In the genomic region with DNA sequence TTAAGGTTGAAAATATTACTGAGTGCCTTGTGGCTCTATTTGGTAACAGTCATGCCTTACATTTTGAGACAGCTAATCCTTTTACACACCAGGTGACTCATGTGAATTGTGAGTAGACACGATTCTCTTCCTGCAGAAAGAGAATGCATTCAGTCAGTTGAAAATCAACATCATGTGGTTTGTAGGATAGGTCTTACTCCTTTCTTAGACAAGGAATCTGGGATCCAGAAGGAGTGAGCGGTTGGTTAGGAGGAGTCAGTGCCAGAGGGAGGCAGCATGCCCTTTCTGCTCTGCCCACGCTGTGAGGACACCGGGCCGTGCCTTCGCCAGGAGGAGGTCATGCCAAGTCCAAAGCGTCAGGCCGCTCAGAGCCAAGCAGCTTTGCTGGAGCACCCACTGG, we compare ENCODE assay signal across 14 cellular contexts. TPM values are rescaled to one million over a fixed set of nuclear protein-coding genes. Genes with fewer than 3 reads are reported as not detected.
DNase-seq lines count a peak whose midpoint lies in the region; ATAC-seq and FAIRE-seq lines count a peak whose summit lies in the region.
"Had no signal": no experiment of that assay in that cellular context is flagged by ENCODE, and none has a peak within 500 bp of the region (broad histone marks: within the 10 kb centered on the region; RNA-seq: fewer than 3 reads in every experiment).

No MANE protein-coding gene starts in this region.

- FAIRE-seq in urothelium cell line (lab: Jason Lieb, UNC), result no peak
- FAIRE-seq: GM18507 had no signal

- H3K27me3 ChIP-seq in CD4-positive, CD25-positive, alpha-beta regulatory T cell (ENCODE audit: control insufficient read depth, insufficient read depth, low read length), result no peaks in the 10 kb centered on the region
- H3K27me3 ChIP-seq in mesenchymal stem cell (ENCODE audit: control insufficient read depth in 1 of 2, insufficient read depth in 1 of 2, low read length in 2 of 2), result no peaks in the 10 kb centered on the region
- H3K27me3 ChIP-seq: colonic mucosa had no signal

- 87% methylated on average over 8 of the region's 8 CpGs for WGBS in mesenchymal stem cell

- peak overlapping the region; percentile 51 to 79 (median 76) for H3K27ac Mint-ChIP-seq in CD4-positive, CD25-positive, alpha-beta regulatory T cell

- H3K9me3 ChIP-seq in CD4-positive, CD25-positive, alpha-beta regulatory T cell (ENCODE audit: control insufficient read depth in 2 of 2, low read length in 2 of 2), result no peaks in the 10 kb centered on the region
- H3K9me3 ChIP-seq in mesenchymal stem cell (ENCODE audit: control insufficient read depth, low read length), result no peaks in the 10 kb centered on the region
- H3K9me3 ChIP-seq: colonic mucosa had no signal

- no peak overlapping the region for H3K9ac ChIP-seq in mesenchymal stem cell (ENCODE audit: low read length)

- H3K4me3 ChIP-seq in CD4-positive, CD25-positive, alpha-beta regulatory T cell (ENCODE audit: low read depth, low read length), result no peak overlapping the region
- H3K4me3 ChIP-seq in mesenchymal stem cell (ENCODE audit: insufficient read depth in 1 of 2, low read depth in 1 of 2, low read length in 2 of 2), result no peak overlapping the region
- H3K4me3 ChIP-seq: colonic mucosa had no signal

- no peak overlapping the region for H3K14ac ChIP-seq in mesenchymal stem cell (ENCODE audit: low read length in 2 of 2)

- no peak overlapping the region for H2AFZ ChIP-seq in mesenchymal stem cell (ENCODE audit: low read depth, low read length)

- no peak overlapping the region for H3K27ac ChIP-seq in CD4-positive, CD25-positive, alpha-beta regulatory T cell (ENCODE audit: insufficient read depth, low read length, poor library complexity, severe bottlenecking)
- H3K27ac ChIP-seq in epithelial cell of prostate (peak overlapping the region; percentile 42), mesenchymal stem cell (ENCODE audit: low read length, poor library complexity, severe bottlenecking) (no peak overlapping the region)
- H3K27ac ChIP-seq: colonic mucosa had no signal

- H2BK12ac ChIP-seq in mesenchymal stem cell (ENCODE audit: low read length in 2 of 2), result peak overlapping the region in 1 of 2 experiments; percentile 7

- no peaks in the 10 kb centered on the region for H3K27me3 Mint-ChIP-seq in CD4-positive, CD25-positive, alpha-beta regulatory T cell

- H3K4me1 ChIP-seq in CD4-positive, CD25-positive, alpha-beta regulatory T cell (ENCODE audit: control insufficient read depth, insufficient read depth, low read length, poor library complexity, severe bottlenecking), result peaks cover 72% of the 10 kb centered on the region
- H3K4me1 ChIP-seq in mesenchymal stem cell (ENCODE audit: control insufficient read depth, insufficient read depth, low read depth, low read length), result peaks cover 13% of the 10 kb centered on the region

- H2BK15ac ChIP-seq in mesenchymal stem cell (ENCODE audit: low read depth, poor library complexity, severe bottlenecking), result no peak overlapping the region

- H3K4me1 Mint-ChIP-seq in CD4-positive, CD25-positive, alpha-beta regulatory T cell, result peaks cover 42 to 94% (median 65%) of the 10 kb centered on the region in 4 donors

- no peaks in the 10 kb centered on the region for H3K9me3 Mint-ChIP-seq in CD4-positive, CD25-positive, alpha-beta regulatory T cell

- H2BK5ac ChIP-seq in mesenchymal stem cell (ENCODE audit: low read depth, low read length, poor library complexity, severe bottlenecking), result no peak overlapping the region

- H3K4ac ChIP-seq in mesenchymal stem cell (ENCODE audit: low read depth in 1 of 2, low read length in 2 of 2), result no peak overlapping the region

- no peak overlapping the region for H4K8ac ChIP-seq in mesenchymal stem cell (ENCODE audit: low read length)

- DNase-seq in CD4-positive, CD25-positive, alpha-beta regulatory T cell, result no peak
- DNase-seq in LHCN-M2 (ENCODE audit: low read depth) (peak; percentile 76), epithelial cell of prostate (ENCODE audit: low read depth, low spot score) (peak; percentile 65), mesenchymal stem cell (peak; percentile 56), mucosa of gallbladder (ENCODE audit: low spot score) (no peak), NCI-H2107 (lab: John Stamatoyannopoulos, UW) (no peak), urothelium cell line (ENCODE audit: low spot score) (no peak)
- DNase-seq: activated CD8-positive, alpha-beta memory T cell treated with anti-CD3 and anti-CD28 coated beads, Interleukin-2, amount 50 U/mL, for 48 hours; colonic mucosa; COR-L47; NCI-H2171; stimulated activated naive CD4-positive, alpha-beta T cell had no signal

- H3K36me3 ChIP-seq in CD4-positive, CD25-positive, alpha-beta regulatory T cell (ENCODE audit: control insufficient read depth, insufficient read depth, low read length), result peaks cover 3% of the 10 kb centered on the region
- peaks cover 0 to 14% of the 10 kb centered on the region in 2 experiments for H3K36me3 ChIP-seq in mesenchymal stem cell (ENCODE audit: control insufficient read depth in 1 of 2, insufficient read depth in 2 of 2, low read depth in 1 of 2, low read length in 2 of 2)
- H3K36me3 ChIP-seq: colonic mucosa had no signal

- no peak for ATAC-seq in CD4-positive, CD25-positive, alpha-beta regulatory T cell (ENCODE audit: low read depth in 2 of 2)
- no peak for ATAC-seq in HG02588 (IDR thresholded peaks at IDR 0.05; ENCODE audit: unreplicated experiment)

- H2BK120ac ChIP-seq in mesenchymal stem cell (ENCODE audit: low read depth, low read length), result no peak overlapping the region

- peak overlapping the region; percentile 66 for H4K91ac ChIP-seq in mesenchymal stem cell (ENCODE audit: low read length)

- no peak overlapping the region for H2AK5ac ChIP-seq in mesenchymal stem cell (ENCODE audit: low read length, severe bottlenecking)

- H3K36me3 Mint-ChIP-seq in CD4-positive, CD25-positive, alpha-beta regulatory T cell, result peaks cover 11% of the 10 kb centered on the region

- H3K4me3 Mint-ChIP-seq in CD4-positive, CD25-positive, alpha-beta regulatory T cell, result peak overlapping the region in 1 of 4 donors; percentile 65

- H3K4me2 ChIP-seq in mesenchymal stem cell (ENCODE audit: low read length, poor library complexity, severe bottlenecking), result no peak overlapping the region

- H3K23ac ChIP-seq in mesenchymal stem cell (ENCODE audit: low read length in 2 of 2), result no peak overlapping the region

- peak overlapping the region in 1 of 2 experiments; percentile 14 for H3K18ac ChIP-seq in mesenchymal stem cell (ENCODE audit: low read depth in 1 of 2, low read length in 2 of 2)

- peaks cover 45% of the 10 kb centered on the region for H3K79me1 ChIP-seq in mesenchymal stem cell (replicated peaks; ENCODE audit: low read length, poor library complexity, severe bottlenecking)

RNA-seq across cellular contexts. Expression of a gene that starts 47.6 kb away (rescaled TPM):
- total RNA-seq in CD4-positive, CD25-positive, alpha-beta regulatory T cell, result 71.2 TPM
- polyA plus RNA-seq in CD4-positive, CD25-positive, alpha-beta regulatory T cell, result 10 to 100 TPM; 17.7 to 26.9 (median 20.4) TPM
- total RNA-seq in LHCN-M2 (2014; rRNA removed), result 15.9 and 17.0 TPM in 2 replicates
- polyA plus RNA-seq in LHCN-M2 (2012), result 10.5 TPM
- 10.7 TPM for polyA plus RNA-seq in mesenchymal stem cell (2013, experiment 1 of 2)
- polyA plus RNA-seq in mesenchymal stem cell (2013, experiment 2 of 2), result 11.9 TPM
- total RNA-seq in mucosa of gallbladder, result 17.0 TPM

Comparison
In these comparisons a context has a peak if more than half of its experiments do, and no peak if none do; other contexts are left out.
1. DNase-seq: peak in LHCN-M2 (single experiment), epithelial cell of prostate (single experiment) and mesenchymal stem cell (single experiment); none in CD4-positive, CD25-positive, alpha-beta regulatory T cell (0 of 3), mucosa of gallbladder (single experiment), NCI-H2107 (single experiment) and urothelium cell line (single experiment).